18 cellular contexts compared by ENCODE assay signal in the genomic region with DNA sequence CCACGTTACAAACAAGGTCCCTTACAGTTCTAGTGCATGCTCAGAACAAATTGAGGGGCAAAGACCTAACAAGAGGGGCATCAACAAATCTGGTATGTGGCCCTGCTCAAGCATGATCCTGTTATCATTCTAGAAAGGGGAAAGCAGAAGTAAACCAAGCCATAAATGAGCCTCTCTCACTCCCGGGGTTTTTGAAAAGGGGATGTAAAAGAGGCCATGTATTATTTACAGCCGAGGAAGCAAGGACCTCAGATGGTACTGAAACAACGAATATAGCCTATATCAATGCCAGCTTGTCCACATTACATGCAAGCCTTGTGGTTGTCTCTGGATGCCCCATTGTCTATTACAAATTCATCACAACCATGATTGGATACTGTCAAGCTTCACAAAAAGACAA.
DNase-seq lines count a peak whose midpoint lies in the region; ATAC-seq and TF ChIP-seq lines count a peak whose summit lies in the region.
"Had no signal": no experiment of that assay in that cellular context is flagged by ENCODE, and none has a peak within 500 bp of the region (broad histone marks: within the 10 kb centered on the region; RNA-seq: fewer than 3 reads in every experiment).

No MANE protein-coding gene starts in this region.

- H3K4me2 ChIP-seq in OCI-LY3 (ENCODE audit: low read length): peak overlapping the region; percentile 30

- no peaks in the 10 kb centered on the region for H3K79me2 ChIP-seq in OCI-LY3 (ENCODE audit: low read length)

- H2AFZ ChIP-seq in OCI-LY3 (ENCODE audit: low read depth, low read length): no peak overlapping the region

- H3K36me3 ChIP-seq in OCI-LY3 (replicated peaks; ENCODE audit: low read depth, low read length): no peaks in the 10 kb centered on the region
- H3K36me3 ChIP-seq in effector memory CD4-positive, alpha-beta T cell (ENCODE audit: control insufficient read depth, insufficient read depth, low read length): no peaks in the 10 kb centered on the region
- H3K36me3 ChIP-seq: tibial artery had no signal

- H3K4me3 ChIP-seq in OCI-LY3 (ENCODE audit: low read length): no peak overlapping the region
- no peak overlapping the region for H3K4me3 ChIP-seq in effector memory CD4-positive, alpha-beta T cell (ENCODE audit: insufficient read depth, low read depth, low read length, poor library complexity, severe bottlenecking)
- H3K4me3 ChIP-seq: body of pancreas, SK-N-MC, tibial artery had no signal

- H3K27ac ChIP-seq in OCI-LY3 (ENCODE audit: low read length): no peak overlapping the region
- H3K27ac ChIP-seq in effector memory CD4-positive, alpha-beta T cell (ENCODE audit: insufficient read depth, low read length, poor library complexity, severe bottlenecking): no peak overlapping the region
- H3K27ac ChIP-seq: body of pancreas, SK-N-MC, tibial artery had no signal

- H3K9ac ChIP-seq in OCI-LY3 (ENCODE audit: low read length): no peak overlapping the region

- H3K4me1 ChIP-seq in OCI-LY3 (ENCODE audit: low read length): peaks cover 15% of the 10 kb centered on the region
- no peaks in the 10 kb centered on the region for H3K4me1 ChIP-seq in effector memory CD4-positive, alpha-beta T cell (ENCODE audit: control insufficient read depth, insufficient read depth, low read length, poor library complexity, severe bottlenecking)
- H3K4me1 ChIP-seq: body of pancreas, tibial artery had no signal

- no peak for TF ChIP-seq CTCF in OCI-LY3 (IDR thresholded peaks at IDR 0.05; ENCODE audit: low read depth, low read length)

- no peak for DNase-seq in effector memory CD4-positive, alpha-beta T cell
- DNase-seq in NCI-H1092 (lab: John Stamatoyannopoulos, UW): no peak
- no peak for DNase-seq in AG20443 (ENCODE audit: low spot score)
- DNase-seq: activated CD4-positive, alpha-beta T cell treated with anti-CD3 and anti-CD28 coated beads, Interleukin-2, amount 50 U/mL, for 48 hours; activated T-cell treated with anti-CD3 and anti-CD28 coated beads, Interleukin-2, amount 50 U/mL, for 1 hour; BE2C; body of pancreas; NCI-H1930; PC-3; stimulated activated CD4-positive, alpha-beta T cell treated with anti-CD3 and anti-CD28 coated beads, Interleukin-12 subunit alpha, Interleukin-12 subunit beta, amount 100 ng/mL, for 4 hours; stimulated activated naive CD4-positive, alpha-beta T cell; tibial artery had no signal

- H3K27me3 ChIP-seq in OCI-LY3 (ENCODE audit: low read depth, low read length): no peaks in the 10 kb centered on the region
- H3K27me3 ChIP-seq in effector memory CD4-positive, alpha-beta T cell (replicated peaks; ENCODE audit: control insufficient read depth, insufficient read depth, low read length, poor library complexity, severe bottlenecking): no peaks in the 10 kb centered on the region
- H3K27me3 ChIP-seq: BE2C, body of pancreas, tibial artery had no signal

- ATAC-seq in GM19397 (IDR thresholded peaks at IDR 0.05; ENCODE audit: unreplicated experiment): peak; percentile 72
- peak; percentile 66 for ATAC-seq in HG03354 (IDR thresholded peaks at IDR 0.05; ENCODE audit: poor library complexity, severe bottlenecking, unreplicated experiment)
- ATAC-seq in GM19351 (IDR thresholded peaks at IDR 0.05; ENCODE audit: unreplicated experiment): no peak
- ATAC-seq: activated naive CD4-positive, alpha-beta T cell treated with anti-CD3 and anti-CD28 coated beads, Interleukin-2, amount 50 U/mL, for 72 hours; body of pancreas; PC-3 had no signal

- no peaks in the 10 kb centered on the region for H4K20me1 ChIP-seq in OCI-LY3 (ENCODE audit: insufficient read depth, low read length)

- no peaks in the 10 kb centered on the region for H3K9me3 ChIP-seq in OCI-LY3 (ENCODE audit: insufficient read depth, low read length)
- H3K9me3 ChIP-seq in effector memory CD4-positive, alpha-beta T cell (ENCODE audit: control insufficient read depth, low read length): no peaks in the 10 kb centered on the region
- H3K9me3 ChIP-seq: BE2C, body of pancreas, tibial artery had no signal
